Comparison of ENCODE assay signal across 9 cellular contexts in the genomic region with DNA sequence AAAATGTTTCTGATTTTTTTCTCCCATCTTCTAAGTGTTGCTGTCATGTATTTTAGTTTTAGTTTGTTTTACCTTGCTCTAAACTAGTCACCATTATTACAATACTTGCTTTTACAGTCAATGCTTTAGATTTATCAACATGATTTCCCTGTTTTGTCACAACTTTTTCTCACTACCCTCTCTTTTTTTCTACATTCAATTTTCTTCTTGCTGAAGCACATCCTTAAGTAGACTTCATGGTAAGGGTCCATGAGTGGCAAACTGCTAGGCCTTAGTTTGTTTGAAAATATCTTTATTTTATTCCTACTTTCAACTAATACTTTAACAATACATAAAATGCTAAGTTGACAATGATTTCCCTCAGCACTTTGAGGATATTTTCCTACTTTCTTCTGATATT.
"Had no signal": no experiment of that assay in that cellular context is flagged by ENCODE, and none has a peak within 500 bp of the region (broad histone marks: within the 10 kb centered on the region; RNA-seq: fewer than 3 reads in every experiment).

No MANE protein-coding gene starts in this region.

- H3K4me3 ChIP-seq: GM23338 had no signal

- H3K27ac Mint-ChIP-seq: GM23338, H9, IgD-negative memory B cell had no signal

- H3K4me3 Mint-ChIP-seq: GM23338, H9 had no signal

- H3K27me3 Mint-ChIP-seq: IgD-negative memory B cell had no signal

- ATAC-seq: GM23338, HepG2 had no signal

- DNase-seq: H9, HCEC 1CT, KG1 had no signal

- H3K4me2 ChIP-seq: GM23338 had no signal

- FAIRE-seq: H1, H54, HepG2 had no signal

- H2AFZ ChIP-seq: GM23338 had no signal

- H3K4me1 Mint-ChIP-seq: GM23338, H9, IgD-negative memory B cell had no signal

- H3K27ac ChIP-seq: HL-60 had no signal
